Comparison of ENCODE assay signal across 1 cellular context in genomic region chr11:72814831-72815618, GRCh38.
TF ChIP-seq lines count a peak whose summit lies in the region.

No MANE protein-coding gene starts in this region.

TF ChIP-seq in HepG2, 621 proteins besides CTCF, POLR2A, EP300 and RAD21 (continued from another document):
- TF ChIP-seq PRDM4 (CRISPR knock-in tag; IDR thresholded peaks at IDR 0.05; ENCODE audit: borderline replicate concordance) (no peak), RBAK (CRISPR knock-in tag; IDR thresholded peaks at IDR 0.05) (no peak), ZNF891 (CRISPR knock-in tag; IDR thresholded peaks at IDR 0.05) (0 out of 2 replicates have a peak, but pooled peaks have one; percentile 18), MAFF (IDR thresholded peaks at IDR 0.05; ENCODE audit: low read depth, low read length) (no peak), ZNF235 (CRISPR knock-in tag; IDR thresholded peaks at IDR 0.05; ENCODE audit: borderline replicate concordance) (0 out of 2 replicates have a peak, but pooled peaks have one; percentile 0), SALL2 (CRISPR knock-in tag; IDR thresholded peaks at IDR 0.05) (peak; percentile 62; the same call in 1 of the 2 replicates), TMF1 (CRISPR knock-in tag; IDR thresholded peaks at IDR 0.05; ENCODE audit: low read depth) (no peak), ZNF275 (CRISPR knock-in tag; IDR thresholded peaks at IDR 0.05; ENCODE audit: borderline replicate concordance) (no peak), HCFC1 (IDR thresholded peaks at IDR 0.05; ENCODE audit: low read depth, low read length) (no peak), ZNF30 (CRISPR knock-in tag; IDR thresholded peaks at IDR 0.05) (no peak), PHF21A (CRISPR knock-in tag; IDR thresholded peaks at IDR 0.05) (no peak), ZNF367 (CRISPR knock-in tag; IDR thresholded peaks at IDR 0.05; ENCODE audit: borderline replicate concordance) (no peak), MAZ (IDR thresholded peaks at IDR 0.05; ENCODE audit: borderline replicate concordance, low read depth, low read length) (no peak), MAZ (CRISPR knock-in tag; IDR thresholded peaks at IDR 0.05; ENCODE audit: low read depth) (no peak), ZNF337 (CRISPR knock-in tag; IDR thresholded peaks at IDR 0.05; ENCODE audit: borderline replicate concordance, low read depth) (no peak)
